9 cellular contexts compared by ENCODE assay signal in genomic region chr11:405976-406795, GRCh38. TPM values are rescaled to one million over a fixed set of nuclear protein-coding genes. Genes with fewer than 3 reads are reported as not detected.
DNase-seq lines count a peak whose midpoint lies in the region; ATAC-seq, FAIRE-seq and TF ChIP-seq lines count a peak whose summit lies in the region.
"Had no signal": no experiment of that assay in that cellular context is flagged by ENCODE, and none has a peak within 500 bp of the region (broad histone marks: within the 10 kb centered on the region; RNA-seq: fewer than 3 reads in every experiment).

No MANE protein-coding gene starts in this region.

- H3K36me3 Mint-ChIP-seq in nephron (ENCODE audit: low read depth): no peaks in the 10 kb centered on the region

- H3K9me3 ChIP-seq in Loucy (ENCODE audit: insufficient read depth, low read depth, low read length) (no peaks in the 10 kb centered on the region), esophagus muscularis mucosa (no peaks in the 10 kb centered on the region)

- H2AFZ ChIP-seq in Loucy (ENCODE audit: low read length): no peak overlapping the region

- H3K27ac ChIP-seq in esophagus muscularis mucosa (replicated peaks in 1 of 4): peak overlapping the region; percentile 69 to 79 (median 74)

- H3K9me2 ChIP-seq in Loucy (replicated peaks; ENCODE audit: low read depth, low read length): no peaks in the 10 kb centered on the region

- peak overlapping the region; percentile 54 for H3K9ac ChIP-seq in Loucy (ENCODE audit: low read depth, low read length, poor library complexity, severe bottlenecking)

- H3K27me3 ChIP-seq in Loucy (ENCODE audit: insufficient read depth, low read length, poor library complexity, severe bottlenecking) (no peaks in the 10 kb centered on the region), esophagus muscularis mucosa (peaks cover 0 to 17% (median 3%) of the 10 kb centered on the region in 4 donors)

- H3K4me3 ChIP-seq in AG10803 (ENCODE audit: low read length): peak overlapping the region; percentile 66
- peak overlapping the region; percentile 70 for H3K4me3 ChIP-seq in Loucy (ENCODE audit: low read length, poor library complexity, severe bottlenecking)
- H3K4me3 ChIP-seq in esophagus muscularis mucosa: peak overlapping the region; percentile 62 to 86 (median 71)

- H3K36me3 ChIP-seq in Loucy (ENCODE audit: insufficient read depth, low read length) (no peaks in the 10 kb centered on the region), esophagus muscularis mucosa (no peaks in the 10 kb centered on the region)

- WGBS in esophagus muscularis mucosa: 80% methylated on average over 8 of the region's 44 CpGs

- H3K27me3 Mint-ChIP-seq in nephron (ENCODE audit: low read depth): no peaks in the 10 kb centered on the region

- no peaks in the 10 kb centered on the region for H3K79me2 ChIP-seq in Loucy (ENCODE audit: insufficient read depth, low read length)

- no peak for ATAC-seq in HG02759 (IDR thresholded peaks at IDR 0.05; ENCODE audit: unreplicated experiment)

- TF ChIP-seq CTCF in AG10803 (conservative IDR thresholded peaks at IDR 0.05; ENCODE audit: low read length) (no peak), Loucy (conservative IDR thresholded peaks at IDR 0.05; ENCODE audit: low read length) (no peak), esophagus muscularis mucosa (IDR thresholded peaks at IDR 0.05) (no peak), nephron (IDR thresholded peaks at IDR 0.05; ENCODE audit: unreplicated experiment in 3 of 3) (no peak)

- peak overlapping the region; percentile 87 for H3K4me2 ChIP-seq in Loucy (ENCODE audit: low read depth, low read length, poor library complexity, severe bottlenecking)

- TF ChIP-seq POLR2A in esophagus muscularis mucosa (IDR thresholded peaks at IDR 0.05; ENCODE audit: low read depth) (no peak), GM12892 (IDR thresholded peaks at IDR 0.05; ENCODE audit: low read depth, low read length) (no peak)

- no peaks in the 10 kb centered on the region for H3K4me1 Mint-ChIP-seq in nephron

- no peak for FAIRE-seq in GM12892 (lab: Jason Lieb, UNC)
- FAIRE-seq: islet of Langerhans had no signal

- H4K20me1 ChIP-seq in Loucy (ENCODE audit: insufficient read depth, low read length, poor library complexity, severe bottlenecking): peaks cover 3% of the 10 kb centered on the region

- H3K9me3 Mint-ChIP-seq in nephron: no peaks in the 10 kb centered on the region

- H3K4me3 Mint-ChIP-seq in nephron: peak overlapping the region; percentile 79 to 82 (median 80)

- no peak for TF ChIP-seq EP300 in esophagus muscularis mucosa (IDR thresholded peaks at IDR 0.05)

- no peak overlapping the region for H3K27ac Mint-ChIP-seq in nephron

- intact Hi-C loops in esophagus muscularis mucosa (cut with DNase I): loop anchor here (2.0 to 5.0 kb wide), 2 partner anchors 43 to 106 kb away; no protein-coding TSS in a partner anchor

- H3F3A ChIP-seq in Loucy (ENCODE audit: low read depth): no peaks in the 10 kb centered on the region; the same call in 1 of the 2 replicates

- peaks cover 41% of the 10 kb centered on the region for H3K4me1 ChIP-seq in Loucy (ENCODE audit: insufficient read depth, low read length, poor library complexity, severe bottlenecking)
- peaks cover 16 to 26% (median 24%) of the 10 kb centered on the region in 4 donors for H3K4me1 ChIP-seq in esophagus muscularis mucosa

- no peak for DNase-seq in AG10803 (ENCODE audit: low read depth)
- DNase-seq in esophagus muscularis mucosa (ENCODE audit: extremely low spot score): no peak
- DNase-seq in GM12892 (ENCODE audit: insufficient read length): no peak
- no peak for DNase-seq in SKM-1 treated with dmso at 0.1 percent for 144 hours (lab: John Stamatoyannopoulos, UW; ENCODE audit: unreplicated experiment)
- no peak for DNase-seq in NCI-H526 treated with DMSO at 0.1 percent for 48 hours (lab: John Stamatoyannopoulos, UW)

RNA-seq across cellular contexts. Expression of gene SIGIRR, which starts 8.6 kb away (rescaled TPM):
- total RNA-seq in esophagus muscularis mucosa: 10 to 100 TPM; 45.7 to 72.9 (median 50.5) TPM
- polyA plus RNA-seq in GM12892 (2012; ENCODE audit: missing spikeins): 4.6 TPM

RNA-seq across cellular contexts. Expression of gene PKP3, which starts 12.2 kb away (rescaled TPM):
- total RNA-seq in esophagus muscularis mucosa: 1 to 10 TPM in 1 of 4 donors, under 1 TPM in 3; 0.17 to 1.1 (median 0.51) TPM
- not detected for polyA plus RNA-seq in GM12892 (2012; ENCODE audit: missing spikeins)

RNA-seq across cellular contexts. Expression of gene ANO9, which starts 35.6 kb away (rescaled TPM):
- under 1 TPM in 3 of 4 donors, not detected in 1; 0.11 to 0.42 (median 0.32) TPM for total RNA-seq in esophagus muscularis mucosa
- polyA plus RNA-seq in GM12892 (2012; ENCODE audit: missing spikeins): 32.2 TPM

RNA-seq across cellular contexts. Expression of gene B4GALNT4, which starts 36.9 kb away (rescaled TPM):
- 10 to 100 TPM in 1 of 4 donors, 1 to 10 TPM in 3; 2.5 to 12.0 (median 5.7) TPM for total RNA-seq in esophagus muscularis mucosa
- polyA plus RNA-seq in GM12892 (2012; ENCODE audit: missing spikeins): not detected

RNA-seq across cellular contexts. Expression of gene PTDSS2, which starts 43.9 kb away (rescaled TPM):
- 10 to 100 TPM; 23.9 to 58.3 (median 30.2) TPM for total RNA-seq in esophagus muscularis mucosa
- 7.3 TPM for polyA plus RNA-seq in GM12892 (2012; ENCODE audit: missing spikeins)
